ENCODE assay signal across 11 cellular contexts in the genomic region with DNA sequence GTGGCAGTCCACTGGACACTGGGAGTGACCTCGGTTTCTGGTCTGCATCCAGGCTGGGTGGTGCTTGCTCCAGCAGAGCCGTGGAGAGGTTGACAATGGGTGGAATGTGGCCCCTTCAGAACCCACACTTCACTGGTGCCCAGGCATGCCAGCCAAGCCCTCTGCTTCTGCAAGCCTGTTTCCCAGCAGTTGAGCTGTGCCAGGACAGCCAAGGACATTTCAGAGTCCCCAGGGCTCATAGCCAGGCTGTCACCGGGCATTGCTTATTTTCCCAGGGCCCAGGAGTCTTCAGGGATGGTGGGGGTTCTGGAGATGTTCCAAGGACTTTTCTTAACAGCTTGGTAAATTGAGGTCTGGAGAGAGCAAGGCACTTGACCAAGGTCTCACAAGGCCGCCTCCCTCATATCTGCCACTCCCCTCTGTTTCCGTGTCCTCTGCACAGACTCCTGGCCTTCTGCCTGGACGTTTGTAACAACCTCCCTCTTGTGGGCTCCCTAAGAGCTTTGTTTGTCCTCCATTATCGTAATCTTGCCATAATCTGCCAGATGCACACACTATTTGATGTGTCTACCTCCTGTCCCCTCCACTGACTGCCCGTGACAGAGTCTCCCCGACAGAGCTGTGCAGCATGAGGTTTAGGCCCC. TPM values are rescaled to one million over a fixed set of nuclear protein-coding genes. Genes with fewer than 3 reads are reported as not detected.
DNase-seq lines count a peak whose midpoint lies in the region; ATAC-seq, FAIRE-seq and TF ChIP-seq lines count a peak whose summit lies in the region.
"Had no signal": no experiment of that assay in that cellular context is flagged by ENCODE, and none has a peak within 500 bp of the region (broad histone marks: within the 10 kb centered on the region; RNA-seq: fewer than 3 reads in every experiment).

No MANE protein-coding gene starts in this region.

- peak overlapping the region; percentile 28 for H3K27ac Mint-ChIP-seq in astrocyte (ENCODE audit: unreplicated experiment)
- H3K27ac Mint-ChIP-seq: activated naive CD8-positive, alpha-beta T cell treated with anti-CD3 and anti-CD28 coated beads, Interleukin-2, amount 50 U/mL, for 24 hours; memory B cell had no signal

- H3K4me2 ChIP-seq in astrocyte (ENCODE audit: low read length), result peak overlapping the region; percentile 21

- no peaks in the 10 kb centered on the region for H3K27me3 ChIP-seq in astrocyte (ENCODE audit: insufficient read depth, low read length)

- peaks cover 100% of the 10 kb centered on the region for H4K20me1 ChIP-seq in astrocyte (ENCODE audit: insufficient read depth, low read length)

- H3K4me1 Mint-ChIP-seq in astrocyte (ENCODE audit: low read depth, unreplicated experiment), result peaks cover 66% of the 10 kb centered on the region
- H3K4me1 Mint-ChIP-seq: activated naive CD8-positive, alpha-beta T cell treated with anti-CD3 and anti-CD28 coated beads, Interleukin-2, amount 50 U/mL, for 24 hours had no signal

- peaks cover 17% of the 10 kb centered on the region for H3K36me3 Mint-ChIP-seq in astrocyte (ENCODE audit: low read depth, unreplicated experiment)
- H3K36me3 Mint-ChIP-seq: memory B cell had no signal

- H3K4me1 ChIP-seq in astrocyte (ENCODE audit: insufficient read depth, low read length), result peaks cover 66% of the 10 kb centered on the region

- peaks cover 5% of the 10 kb centered on the region for H3K36me3 ChIP-seq in astrocyte (ENCODE audit: insufficient read depth, low read length)

- H3K27me3 Mint-ChIP-seq in astrocyte (ENCODE audit: low read depth, unreplicated experiment), result no peaks in the 10 kb centered on the region
- H3K27me3 Mint-ChIP-seq: activated naive CD8-positive, alpha-beta T cell treated with anti-CD3 and anti-CD28 coated beads, Interleukin-2, amount 50 U/mL, for 24 hours; memory B cell had no signal

- no peak for TF ChIP-seq CTCF in astrocyte (IDR thresholded peaks at IDR 0.05; ENCODE audit: insufficient read depth, low read depth, low read length)

- ATAC-seq in GM18519 (IDR thresholded peaks at IDR 0.05; ENCODE audit: low FRiP score, unreplicated experiment), result no peak
- no peak for ATAC-seq in HG03139 (IDR thresholded peaks at IDR 0.05; ENCODE audit: unreplicated experiment)
- no peak for ATAC-seq in HG03565 (IDR thresholded peaks at IDR 0.05; ENCODE audit: unreplicated experiment)
- ATAC-seq: activated naive CD8-positive, alpha-beta T cell treated with anti-CD3 and anti-CD28 coated beads, Interleukin-2, amount 50 U/mL, for 24 hours had no signal

- no peak overlapping the region for H3K4me3 ChIP-seq in astrocyte (ENCODE audit: insufficient read depth, low read depth, low read length)
- H3K4me3 ChIP-seq in skin epidermis, result no peak overlapping the region

- H3K27ac ChIP-seq in astrocyte (ENCODE audit: low read depth, low read length) (peak overlapping the region; percentile 64), skin epidermis (peak overlapping the region in 16 of 21 experiments; percentile 10 to 91 (median 66))

- H2AFZ ChIP-seq in astrocyte (ENCODE audit: low read depth, low read length), result no peak overlapping the region

- no peaks in the 10 kb centered on the region for H3K9me3 Mint-ChIP-seq in astrocyte (ENCODE audit: unreplicated experiment)
- H3K9me3 Mint-ChIP-seq: activated naive CD8-positive, alpha-beta T cell treated with anti-CD3 and anti-CD28 coated beads, Interleukin-2, amount 50 U/mL, for 24 hours; memory B cell had no signal

- no peaks in the 10 kb centered on the region for H3K9me3 ChIP-seq in astrocyte (ENCODE audit: insufficient read depth, low read depth, low read length)

- H3K79me2 ChIP-seq in astrocyte (ENCODE audit: insufficient read depth, low read length), result peaks cover 100% of the 10 kb centered on the region

- DNase-seq in LHCN-M2 (ENCODE audit: low read depth) (peak; percentile 52), astrocyte (ENCODE audit: low read depth) (no peak), hypothalamus (lab: John Stamatoyannopoulos, UW) (peak in 38 of 51 donors; percentile 34 to 90 (median 66)), GOT3 (lab: John Stamatoyannopoulos, UW) (no peak)
- DNase-seq: activated naive CD8-positive, alpha-beta T cell treated with anti-CD3 and anti-CD28 coated beads, Interleukin-2, amount 50 U/mL, for 24 hours; Karpas-422 had no signal

- peak overlapping the region; percentile 50 for H3K9ac ChIP-seq in astrocyte (ENCODE audit: low read length)

- no peak overlapping the region for H3K4me3 Mint-ChIP-seq in astrocyte (ENCODE audit: unreplicated experiment)
- H3K4me3 Mint-ChIP-seq: activated naive CD8-positive, alpha-beta T cell treated with anti-CD3 and anti-CD28 coated beads, Interleukin-2, amount 50 U/mL, for 24 hours; memory B cell had no signal

- no peak for FAIRE-seq in astrocyte (lab: Jason Lieb, UNC)

RNA-seq across cellular contexts. Expression of gene NDST1, which starts 3.8 kb away (rescaled TPM):
- 78.6 and 83.6 TPM in 2 replicates for total RNA-seq in LHCN-M2 (2014; rRNA removed)
- 139 TPM for polyA plus RNA-seq in LHCN-M2 (2012)
- total RNA-seq in astrocyte, result 293 and 321 TPM in 2 replicates

RNA-seq across cellular contexts. Expression of gene RPS14, which starts 54.6 kb away (rescaled TPM):
- total RNA-seq in LHCN-M2 (2014; rRNA removed) (2,061 and 2,574 TPM in 2 replicates), astrocyte (1,823 and 2,054 TPM in 2 replicates)
- polyA plus RNA-seq in LHCN-M2 (2012), result 3,886 TPM

Comparison
In these comparisons a context has a peak if more than half of its experiments do, and no peak if none do; other contexts are left out.
1. DNase-seq: peak in LHCN-M2 (single experiment) and hypothalamus (38 of 51); none in astrocyte (single experiment) and GOT3 (single experiment).